Comparison of ENCODE assay signal across 8 cellular contexts in genomic region chr3:127831723-127832172, GRCh38. TPM values are rescaled to one million over a fixed set of nuclear protein-coding genes. Genes with fewer than 3 reads are reported as not detected.
A peak's percentile ranks its signal among the peaks of the same experiment; 100 is the strongest.
DNase-seq lines count a peak whose midpoint lies in the region; ATAC-seq and TF ChIP-seq lines count a peak whose summit lies in the region.

No MANE protein-coding gene starts in this region.

- WGBS in heart right ventricle, 2 donors, result 52 to 54% methylated on average over 4 of the region's 4 CpGs

- peaks cover 9% of the 10 kb centered on the region for H3K4me1 Mint-ChIP-seq in WTC11
- H3K4me1 Mint-ChIP-seq in stimulated activated memory B cell treated with anti-CD40 and anti-IgM and Interleukin-4, amounts not matched to agents 10 μg/mL and 1 μg/mL and 100 μg/mL, for 72 hours, result peaks cover 65% of the 10 kb centered on the region

- H3K27ac ChIP-seq in HL-60 (replicated peaks) (no peak overlapping the region), heart right ventricle (no peak overlapping the region)

- intact Hi-C loops in heart right ventricle (cut with DNase I), result loop anchor here (1.0 to 10.0 kb wide), 5 partner anchors 143 to 247 kb away; no protein-coding TSS in a partner anchor

- H3K36me3 ChIP-seq in heart right ventricle, result no peaks in the 10 kb centered on the region

- DNase-seq in DMS53 (lab: John Stamatoyannopoulos, UW) (peak; percentile 48), HL-60 (ENCODE audit: low read depth in 1 of 2, low spot score in 1 of 2) (peak in 1 of 2 experiments; percentile 60), WTC11 (ENCODE audit: low spot score) (peak; percentile 77), heart right ventricle (peak; percentile 49 to 61), middle frontal gyrus (ENCODE audit: extremely low spot score, low spot score) (no peak)

- H3K36me3 Mint-ChIP-seq in WTC11, result peaks cover 9% of the 10 kb centered on the region; the same call in 1 of the 2 replicates
- H3K36me3 Mint-ChIP-seq in stimulated activated memory B cell treated with anti-CD40 and anti-IgM and Interleukin-4, amounts not matched to agents 10 μg/mL and 1 μg/mL and 100 μg/mL, for 72 hours, result peaks cover 47% of the 10 kb centered on the region

- POLR2A ChIA-PET in WTC11 (lab: Charles Lee), result no interaction called here

- H3K9me3 Mint-ChIP-seq in WTC11, result peaks cover 30% of the 10 kb centered on the region
- H3K9me3 Mint-ChIP-seq in stimulated activated memory B cell treated with anti-CD40 and anti-IgM and Interleukin-4, amounts not matched to agents 10 μg/mL and 1 μg/mL and 100 μg/mL, for 72 hours, result peaks cover 28% of the 10 kb centered on the region

- CTCF ChIA-PET in WTC11 (lab: Charles Lee), result interaction anchor here (0.6 to 2.8 kb wide), 19 partner anchors 9 to 257 kb away, joined by 3 to 38 read pairs (median 4); partner anchors contain the start of gene MGLL

- TF ChIP-seq CTCF in HL-60 (IDR thresholded peaks at IDR 0.05; ENCODE audit: insufficient read depth, low read length) (peak; percentile 64), WTC11 (IDR thresholded peaks at IDR 0.05) (peak; percentile 90), heart right ventricle (IDR thresholded peaks at IDR 0.05) (peak; percentile 61 to 84 (median 77))

- H3K27ac Mint-ChIP-seq in WTC11, result no peak overlapping the region
- peak overlapping the region; percentile 89 for H3K27ac Mint-ChIP-seq in stimulated activated memory B cell treated with anti-CD40 and anti-IgM and Interleukin-4, amounts not matched to agents 10 μg/mL and 1 μg/mL and 100 μg/mL, for 72 hours

- no peaks in the 10 kb centered on the region for H3K27me3 Mint-ChIP-seq in WTC11 (ENCODE audit: low read depth)
- H3K27me3 Mint-ChIP-seq in stimulated activated memory B cell treated with anti-CD40 and anti-IgM and Interleukin-4, amounts not matched to agents 10 μg/mL and 1 μg/mL and 100 μg/mL, for 72 hours, result peaks cover 8% of the 10 kb centered on the region

- H3K4me1 ChIP-seq in heart right ventricle, result no peaks in the 10 kb centered on the region

- H3K4me3 ChIP-seq in HL-60 (replicated peaks; ENCODE audit: insufficient read depth, low read length) (no peak overlapping the region), heart right ventricle (no peak overlapping the region)

- ATAC-seq in WTC11 (peak; percentile 94), heart right ventricle (peak in 5 of 8 donors; percentile 39 to 76 (median 70)), GM21423 (IDR thresholded peaks at IDR 0.05; ENCODE audit: unreplicated experiment) (no peak), GM18511 (IDR thresholded peaks at IDR 0.05; ENCODE audit: unreplicated experiment) (no peak)
- ATAC-seq in stimulated activated memory B cell treated with anti-CD40 and anti-IgM and Interleukin-4, amounts not matched to agents 10 μg/mL and 1 μg/mL and 100 μg/mL, for 72 hours, result no peak

- H3K27me3 ChIP-seq in HL-60 (ENCODE audit: insufficient read depth, poor library complexity, severe bottlenecking) (no peaks in the 10 kb centered on the region), heart right ventricle (no peaks in the 10 kb centered on the region)

- H3K9me3 ChIP-seq in heart right ventricle, result peaks cover 0 to 40% (median 20%) of the 10 kb centered on the region in 11 donors

- no peak overlapping the region for H3K4me3 Mint-ChIP-seq in WTC11
- H3K4me3 Mint-ChIP-seq in stimulated activated memory B cell treated with anti-CD40 and anti-IgM and Interleukin-4, amounts not matched to agents 10 μg/mL and 1 μg/mL and 100 μg/mL, for 72 hours, result no peak overlapping the region

TF ChIP-seq in WTC11, 78 proteins besides CTCF, POLR2A, EP300 and RAD21:
- TF ChIP-seq ATF1 (CRISPR knock-in tag; IDR thresholded peaks at IDR 0.05) (no peak), ATF3 (CRISPR knock-in tag; conservative IDR thresholded peaks at IDR 0.05) (no peak)

RNA-seq across cellular contexts. Expression of gene MGLL, which starts 9.4 kb away (rescaled TPM):
- total RNA-seq in WTC11 (2021) (0.73 to 0.96 TPM (median 0.94 TPM) in 3 replicates), heart right ventricle (100 to 1,000 TPM in 1 of 10 donors, 10 to 100 TPM in 9; 52.0 to 103 (median 69.7) TPM)
- polyA plus RNA-seq in heart right ventricle, result 10 to 100 TPM; 35.7 to 61.5 TPM

Comparison
In these comparisons a context has a peak if more than half of its experiments do, and no peak if none do; other contexts are left out.
1. ATAC-seq: peak in WTC11 (single experiment) and heart right ventricle (5 of 8); none in stimulated activated memory B cell treated with anti-CD40 and anti-IgM and Interleukin-4, amounts not matched to agents 10 μg/mL and 1 μg/mL and 100 μg/mL, for 72 hours (single experiment), GM21423 (single experiment) and GM18511 (single experiment).
2. RNA of gene MGLL, which starts 9.4 kb away (total RNA-seq): 52.0 to 103 TPM in heart right ventricle; 0.73 to 0.96 TPM in WTC11; every median in the first group is over 10 times any median in the second.
3. Peak in every context shown above with its lines, with median percentiles within 50 percentile points of each other: CTCF ChIP-seq.